ENCODE assay signal across 15 cellular contexts in genomic region chr10:113047605-113047962, GRCh38.
A peak's percentile ranks its signal among the peaks of the same experiment; 100 is the strongest.
DNase-seq lines count a peak whose midpoint lies in the region; ATAC-seq and TF ChIP-seq lines count a peak whose summit lies in the region.
"Had no signal": no experiment of that assay in that cellular context is flagged by ENCODE, and none has a peak within 500 bp of the region (broad histone marks: within the 10 kb centered on the region; RNA-seq: fewer than 3 reads in every experiment).

No MANE protein-coding gene starts in this region.

- peaks cover 0 to 4% (median 3%) of the 10 kb centered on the region in 4 donors for H3K36me3 ChIP-seq in liver (ENCODE audit: control insufficient read depth in 4 of 4, insufficient read depth in 3 of 4, low read depth in 1 of 4, low read length in 3 of 4)
- no peaks in the 10 kb centered on the region for H3K36me3 ChIP-seq in right lobe of liver
- H3K36me3 ChIP-seq in neuronal stem cell (replicated peaks in 1 of 2; ENCODE audit: control insufficient read depth in 2 of 2, insufficient read depth in 2 of 2, low read length in 2 of 2) = peaks cover 2 to 33% of the 10 kb centered on the region in 2 donors
- H3K36me3 ChIP-seq in aorta (ENCODE audit: control insufficient read depth in 1 of 2, insufficient read depth in 2 of 2, low read length in 1 of 2) = no peaks in the 10 kb centered on the region

- TF ChIP-seq CTCF in liver (IDR thresholded peaks at IDR 0.05; ENCODE audit: low read depth, low read length, missing input control) (no peak), right lobe of liver (IDR thresholded peaks at IDR 0.05) (no peak), fibroblast of mammary gland (conservative IDR thresholded peaks at IDR 0.05; ENCODE audit: control insufficient read depth, insufficient read depth, low read depth, low read length) (no peak)

- no peak overlapping the region for H4K91ac ChIP-seq in neuronal stem cell (ENCODE audit: low read depth, low read length, poor library complexity)

- no peak for TF ChIP-seq POLR2A in right lobe of liver (IDR thresholded peaks at IDR 0.05)

- no peak overlapping the region for H3K4me2 ChIP-seq in neuronal stem cell (ENCODE audit: insufficient read depth, low read length, poor library complexity, severe bottlenecking)

- H3K4me3 ChIP-seq in liver (ENCODE audit: low read depth in 1 of 3, low read length in 3 of 3) = no peak overlapping the region
- H3K4me3 ChIP-seq in right lobe of liver = no peak overlapping the region
- no peak overlapping the region for H3K4me3 ChIP-seq in fibroblast of mammary gland (ENCODE audit: control insufficient read depth, low read depth, low read length)
- no peak overlapping the region for H3K4me3 ChIP-seq in neuronal stem cell (ENCODE audit: low read length in 2 of 2)
- no peak overlapping the region for H3K4me3 ChIP-seq in aorta (ENCODE audit: low read length in 2 of 2)

- TF ChIP-seq RAD21 in liver (IDR thresholded peaks at IDR 0.05) = no peak

- no peak overlapping the region for H4K8ac ChIP-seq in neuronal stem cell (ENCODE audit: low read depth, low read length)

- no peak overlapping the region for H2AK5ac ChIP-seq in neuronal stem cell (ENCODE audit: low read depth, low read length)

- no peak overlapping the region for H2AFZ ChIP-seq in neuronal stem cell (ENCODE audit: low read length)

- no peak overlapping the region for H2BK12ac ChIP-seq in neuronal stem cell (ENCODE audit: low read length)

- DNase-seq in right lobe of liver (no peak), fibroblast of mammary gland (ENCODE audit: low read depth) (peak; percentile 66), neuronal stem cell (ENCODE audit: low spot score) (no peak), aorta (peak; percentile 81 to 82), COR-L47 (lab: John Stamatoyannopoulos, UW) (no peak), cortex of kidney (lab: John Stamatoyannopoulos, UW) (no peak)
- DNase-seq: activated CD4-positive, alpha-beta T cell treated with anti-CD3 and anti-CD28 coated beads, Interleukin-2, amount 50 U/mL, for 48 hours; activated gamma-delta T cell treated with Interleukin-2 at 50 U/mL for 16 hours; DND-41; effector memory CD8-positive, alpha-beta T cell; naive thymus-derived CD8-positive, alpha-beta T cell; stimulated activated naive CD8-positive, alpha-beta T cell treated with anti-CD3 and anti-CD28 coated beads, Interleukin-15, amount 100 ng/mL, for 72 hours; T-helper 1 cell had no signal

- H3K9ac ChIP-seq in liver (ENCODE audit: low read depth in 1 of 2, low read length in 2 of 2) (no peak overlapping the region), neuronal stem cell (ENCODE audit: low read depth, low read length, poor library complexity) (no peak overlapping the region)

- H3K9me3 ChIP-seq in liver (ENCODE audit: control insufficient read depth in 4 of 4, low read length in 3 of 4) (no peaks in the 10 kb centered on the region), right lobe of liver (no peaks in the 10 kb centered on the region), neuronal stem cell (replicated peaks in 1 of 2; ENCODE audit: control insufficient read depth in 2 of 2, insufficient read depth in 1 of 2, low read depth in 1 of 2, low read length in 2 of 2) (no peaks in the 10 kb centered on the region), aorta (ENCODE audit: control insufficient read depth, low read length) (no peaks in the 10 kb centered on the region)

- intact Hi-C loops in right lobe of liver (cut with DNase I) (no loop called here), aorta (cut with DNase I) (loop anchor here in 1 of 2 donors (5.0 kb wide), 1 partner anchor 95 kb away; the partner anchor contains the start of gene TCF7L2)

- no peak overlapping the region for H2BK15ac ChIP-seq in neuronal stem cell (ENCODE audit: low read length)

- no peak overlapping the region for H3K23ac ChIP-seq in neuronal stem cell (ENCODE audit: low read depth, low read length, poor library complexity)

- no peak overlapping the region for H3K4ac ChIP-seq in neuronal stem cell (ENCODE audit: low read length)

- H3K18ac ChIP-seq in neuronal stem cell (ENCODE audit: low read length) = no peak overlapping the region

- peaks cover 9% of the 10 kb centered on the region for H3K79me1 ChIP-seq in neuronal stem cell (ENCODE audit: low read depth, low read length)

- H3K27me3 ChIP-seq in liver (ENCODE audit: control insufficient read depth in 4 of 4, insufficient read depth in 4 of 4, low read length in 3 of 4) (no peaks in the 10 kb centered on the region), right lobe of liver (no peaks in the 10 kb centered on the region), neuronal stem cell (ENCODE audit: control insufficient read depth in 3 of 3, insufficient read depth in 3 of 3, low read depth in 1 of 3, low read length in 3 of 3) (no peaks in the 10 kb centered on the region), aorta (ENCODE audit: control insufficient read depth in 1 of 2, insufficient read depth in 2 of 2, low read length in 1 of 2) (no peaks in the 10 kb centered on the region)

- H3K14ac ChIP-seq in neuronal stem cell (ENCODE audit: low read length) = no peak overlapping the region

- no peak overlapping the region for H2BK120ac ChIP-seq in neuronal stem cell (ENCODE audit: low read depth, low read length)

- H3K27ac ChIP-seq in liver (ENCODE audit: low read depth in 1 of 2, low read length in 2 of 2) = no peak overlapping the region
- peak overlapping the region in 1 of 3 donors; percentile 3 for H3K27ac ChIP-seq in right lobe of liver
- peak overlapping the region; percentile 41 for H3K27ac ChIP-seq in neuronal stem cell (replicated peaks; ENCODE audit: low read length)
- peak overlapping the region; percentile 61 to 84 for H3K27ac ChIP-seq in aorta (ENCODE audit: low read depth in 1 of 2, low read length in 2 of 2)

- H3K4me1 ChIP-seq in liver (ENCODE audit: control insufficient read depth in 4 of 4, insufficient read depth in 4 of 4, low read length in 3 of 4) (peaks cover 0 to 7% (median 0%) of the 10 kb centered on the region in 4 donors), right lobe of liver (peaks cover 0 to 4% (median 0%) of the 10 kb centered on the region in 4 donors), neuronal stem cell (ENCODE audit: control insufficient read depth in 2 of 2, insufficient read depth in 1 of 2, low read depth in 1 of 2, low read length in 2 of 2) (peaks cover 8 to 25% of the 10 kb centered on the region in 2 donors), aorta (ENCODE audit: control insufficient read depth in 1 of 2, insufficient read depth in 2 of 2, low read length in 2 of 2) (peaks cover 11 to 14% of the 10 kb centered on the region in 2 donors)

- 76% methylated on average over 5 of the region's 5 CpGs for WGBS in liver
- 53% methylated on average over 2 of the region's 5 CpGs for WGBS in right lobe of liver (ENCODE audit: insufficient coverage, low coverage, low lambda C conversion rate, missing lambda C conversion rate)
- no CpG with 5 or more reads among the region's 5 CpGs for WGBS in neuronal stem cell (ENCODE audit: extremely low coverage in 2 of 2, insufficient read length in 2 of 2, insufficient replicate concordance in 1 of 2), 2 donors
- WGBS in aorta, 2 donors = 2 to 9% methylated on average over 5 of the region's 5 CpGs

- H2BK5ac ChIP-seq in neuronal stem cell (ENCODE audit: low read length) = no peak overlapping the region

- ATAC-seq in right lobe of liver (no peak), aorta (ENCODE audit: low FRiP score) (peak; percentile 54), GM21576 (IDR thresholded peaks at IDR 0.05; ENCODE audit: unreplicated experiment) (no peak)
- ATAC-seq: effector memory CD8-positive, alpha-beta T cell; naive thymus-derived CD8-positive, alpha-beta T cell; stimulated activated naive CD8-positive, alpha-beta T cell treated with anti-CD3 and anti-CD28 coated beads, Interleukin-15, amount 100 ng/mL, for 72 hours had no signal

TF ChIP-seq in liver, 16 proteins besides CTCF, POLR2A, EP300 and RAD21:
- TF ChIP-seq MAX (IDR thresholded peaks at IDR 0.05) (no peak), NR2F2 (IDR thresholded peaks at IDR 0.05) (peak; percentile 57)
TF ChIP-seq in liver: peak in this region for 1.

Comparison
In these comparisons a context has a peak if more than half of its experiments do, and no peak if none do; other contexts are left out.
1. H3K27ac ChIP-seq: peak in neuronal stem cell (single experiment) and aorta (2 of 2); none in liver (0 of 2).
2. DNase-seq: peak in fibroblast of mammary gland (single experiment) and aorta (2 of 2); none in right lobe of liver (0 of 3), neuronal stem cell (single experiment), COR-L47 (single experiment) and cortex of kidney (single experiment).